9 cellular contexts compared by ENCODE assay signal in the genomic region with DNA sequence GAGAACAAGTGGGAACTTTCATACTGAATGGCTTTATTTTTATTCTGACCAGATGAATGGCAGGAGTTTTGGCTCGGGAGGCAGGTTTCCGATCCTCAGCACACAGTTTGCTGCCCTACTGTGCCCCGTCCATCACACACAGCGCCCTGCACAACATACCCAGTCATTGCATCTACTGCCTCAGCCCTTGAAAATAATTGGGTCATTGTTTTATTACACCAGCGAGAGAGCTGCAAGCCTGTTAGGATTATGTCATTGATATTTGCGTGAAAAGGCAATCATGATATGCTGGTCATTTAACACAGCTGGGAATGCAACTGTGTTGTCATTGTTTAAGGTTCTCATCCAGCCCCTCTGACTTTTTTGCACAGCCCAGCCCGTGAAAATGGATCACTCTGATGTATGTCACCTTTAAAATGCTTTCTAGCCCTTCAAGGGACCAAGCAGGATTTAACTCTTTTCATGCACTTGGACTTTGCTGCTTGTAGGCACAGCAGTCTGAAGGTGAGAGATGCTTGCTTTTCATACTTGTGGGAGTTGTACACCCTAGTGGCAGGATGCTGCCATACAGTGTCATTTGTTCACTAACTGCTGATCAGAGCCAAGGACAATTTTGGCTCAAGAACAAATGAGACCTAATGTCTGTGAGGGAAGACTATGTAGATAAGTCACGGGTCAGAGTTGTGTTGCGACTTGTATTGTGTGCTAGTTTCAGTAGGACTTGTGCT.
DNase-seq lines count a peak whose midpoint lies in the region; ATAC-seq and TF ChIP-seq lines count a peak whose summit lies in the region.
"Had no signal": no experiment of that assay in that cellular context is flagged by ENCODE, and none has a peak within 500 bp of the region (broad histone marks: within the 10 kb centered on the region; RNA-seq: fewer than 3 reads in every experiment).

No MANE protein-coding gene starts in this region.

- H3F3A ChIP-seq in PC-9 (ENCODE audit: insufficient read depth, low read depth), result no peaks in the 10 kb centered on the region

- TF ChIP-seq CTCF in BJ (IDR thresholded peaks at IDR 0.05; ENCODE audit: insufficient read depth, low read depth, low read length) (peak; percentile 25; the same call in 1 of the 2 replicates), PC-9 (conservative IDR thresholded peaks at IDR 0.05) (peak; percentile 60), foreskin fibroblast (IDR thresholded peaks at IDR 0.05; ENCODE audit: low read depth, low read length) (peak; percentile 24), suprapubic skin (IDR thresholded peaks at IDR 0.05) (peak in 1 of 2 donors; percentile 13)

- TF ChIP-seq POLR2A in suprapubic skin (IDR thresholded peaks at IDR 0.05), result no peak

- H3K9me3 ChIP-seq in PC-9 (ENCODE audit: insufficient read depth, low read depth) (no peaks in the 10 kb centered on the region), suprapubic skin (no peaks in the 10 kb centered on the region)

- H3K4me3 ChIP-seq in BJ (ENCODE audit: low read depth, low read length), result no peak overlapping the region
- H3K4me3 ChIP-seq in PC-9, result no peak overlapping the region
- H3K4me3 ChIP-seq in foreskin fibroblast (ENCODE audit: low read depth in 1 of 2, low read length in 2 of 2), result no peak overlapping the region
- no peak overlapping the region for H3K4me3 ChIP-seq in suprapubic skin

- no peak overlapping the region for H2AFZ ChIP-seq in PC-9

- ATAC-seq in GM18873 (IDR thresholded peaks at IDR 0.05; ENCODE audit: low FRiP score, unreplicated experiment) (no peak), GM21723 (IDR thresholded peaks at IDR 0.05; ENCODE audit: unreplicated experiment) (no peak), GM21367 (IDR thresholded peaks at IDR 0.05; ENCODE audit: unreplicated experiment) (no peak)

- WGBS in suprapubic skin, result 62% methylated on average over 9 of the region's 9 CpGs

- POLR2A ChIA-PET in BJ (lab: Charles Lee), result no interaction called here
- POLR2A ChIA-PET in PC-9 (lab: Charles Lee; ENCODE audit: unreplicated experiment), result no interaction called here

- CTCF ChIA-PET in BJ (lab: Yijun Ruan, JAX) (interaction anchor here (1.5 to 16.7 kb wide), 4 partner anchors 13 to 335 kb away, joined by 4 to 331 read pairs (median 36); no protein-coding TSS in a partner anchor), PC-9 (lab: Charles Lee) (interaction anchor here (1.2 kb wide), 1 partner anchor 10 kb away, joined by 5 read pairs; no protein-coding TSS in a partner anchor)

- H3K9me2 ChIP-seq in PC-9 (ENCODE audit: insufficient read depth), result no peaks in the 10 kb centered on the region

- no TSS peak for BruUV-seq in PC-9 (replicated peaks; lab: Mats Ljungman, UMichigan)

- H3K4me1 ChIP-seq in PC-9 (replicated peaks; ENCODE audit: insufficient read depth) (no peaks in the 10 kb centered on the region), suprapubic skin (peaks cover 3% of the 10 kb centered on the region)

- H3K4me2 ChIP-seq in PC-9, result no peak overlapping the region

- H3K36me3 ChIP-seq in BJ (ENCODE audit: control insufficient read depth, insufficient read depth, low read length) (no peaks in the 10 kb centered on the region), PC-9 (ENCODE audit: low read depth) (no peaks in the 10 kb centered on the region), suprapubic skin (no peaks in the 10 kb centered on the region)

- H3K79me2 ChIP-seq in PC-9 (ENCODE audit: low read depth), result no peaks in the 10 kb centered on the region

- no peak overlapping the region for H3K27ac ChIP-seq in PC-9
- H3K27ac ChIP-seq in suprapubic skin, result no peak overlapping the region

- H3K27me3 ChIP-seq in BJ (ENCODE audit: control insufficient read depth, insufficient read depth, low read length) (no peaks in the 10 kb centered on the region), PC-9 (ENCODE audit: insufficient read depth, low read depth) (no peaks in the 10 kb centered on the region), suprapubic skin (no peaks in the 10 kb centered on the region)

- H4K20me1 ChIP-seq in PC-9 (ENCODE audit: insufficient read depth), result no peaks in the 10 kb centered on the region

- intact Hi-C loops in PC-9 (cut with micrococcal nuclease; ENCODE audit: unreplicated experiment), result no loop called here

- DNase-seq in BJ (ENCODE audit: low read depth), result no peak
- DNase-seq in GM19238 (ENCODE audit: insufficient read length, low spot score), result peak; percentile 10
- DNase-seq in PC-9, result peak in 1 of 2 experiments; percentile 51
- DNase-seq in foreskin fibroblast, result peak in 1 of 2 donors; percentile 27
- DNase-seq in suprapubic skin (ENCODE audit: low spot score in 2 of 2), result no peak
- DNase-seq: KG1 had no signal

- TF ChIP-seq EP300 in suprapubic skin (IDR thresholded peaks at IDR 0.05), result no peak
